In genomic region chr17:28948342-28948741, GRCh38 we compare ENCODE assay signal across 7 cellular contexts. TPM values are rescaled to one million over a fixed set of nuclear protein-coding genes. Genes with fewer than 3 reads are reported as not detected.
DNase-seq lines count a peak whose midpoint lies in the region; ATAC-seq and TF ChIP-seq lines count a peak whose summit lies in the region.

No MANE protein-coding gene starts in this region.

- no peak for TF ChIP-seq CTCF in mucosa of descending colon (IDR thresholded peaks at IDR 0.05)

- peaks cover 39% of the 10 kb centered on the region for H3K4me1 Mint-ChIP-seq in activated T-helper 2 cell treated with anti-CD3 and anti-CD28 coated beads, Interferon-gamma antibody, Interleukin-2, Interleukin-4, amounts not matched to agents 10 μg/mL and 5 μg/mL and 100 μg/mL, durations not matched to agents 14 hours and 24 hours and 36 hours (ENCODE audit: low read depth)
- peaks cover 54 to 55% of the 10 kb centered on the region in 2 donors for H3K4me1 Mint-ChIP-seq in immature natural killer cell

- H3K27me3 ChIP-seq in HUES48 (ENCODE audit: control insufficient read depth, insufficient read depth, low read length) (no peaks in the 10 kb centered on the region), subcutaneous abdominal adipose tissue (ENCODE audit: control insufficient read depth in 5 of 5, insufficient read depth in 4 of 5, low read length in 5 of 5) (no peaks in the 10 kb centered on the region)

- H3K4me3 Mint-ChIP-seq in activated T-helper 2 cell treated with anti-CD3 and anti-CD28 coated beads, Interferon-gamma antibody, Interleukin-2, Interleukin-4, amounts not matched to agents 10 μg/mL and 5 μg/mL and 100 μg/mL, durations not matched to agents 14 hours and 24 hours and 36 hours (ENCODE audit: low read depth), result peak overlapping the region; percentile 95
- peak overlapping the region; percentile 92 to 97 (median 93) for H3K4me3 Mint-ChIP-seq in immature natural killer cell

- H3K4me1 ChIP-seq in HUES48 (ENCODE audit: control insufficient read depth, insufficient read depth, low read length) (peaks cover 23% of the 10 kb centered on the region), subcutaneous abdominal adipose tissue (ENCODE audit: control insufficient read depth in 5 of 5, insufficient read depth in 5 of 5, low read length in 5 of 5) (peaks cover 4 to 69% (median 62%) of the 10 kb centered on the region in 5 donors), mucosa of descending colon (ENCODE audit: low read depth) (peaks cover 26% of the 10 kb centered on the region)

- H3K27ac Mint-ChIP-seq in activated T-helper 2 cell treated with anti-CD3 and anti-CD28 coated beads, Interferon-gamma antibody, Interleukin-2, Interleukin-4, amounts not matched to agents 10 μg/mL and 5 μg/mL and 100 μg/mL, durations not matched to agents 14 hours and 24 hours and 36 hours, result peak overlapping the region; percentile 66
- H3K27ac Mint-ChIP-seq in immature natural killer cell, result peak overlapping the region; percentile 95 to 99 (median 98)

- H3K4me3 ChIP-seq in HUES48 (ENCODE audit: low read depth, low read length), result peak overlapping the region; percentile 93
- H3K4me3 ChIP-seq in subcutaneous abdominal adipose tissue (ENCODE audit: low read depth in 1 of 5, low read length in 5 of 5), result peak overlapping the region; percentile 86 to 94 (median 92)
- no peak overlapping the region for H3K4me3 ChIP-seq in mucosa of descending colon

- no peak for ATAC-seq in mucosa of descending colon
- ATAC-seq in HG02852 (IDR thresholded peaks at IDR 0.05; ENCODE audit: unreplicated experiment), result no peak

- DNase-seq in activated T-helper 2 cell treated with anti-CD3 and anti-CD28 coated beads, Interferon-gamma antibody, Interleukin-2, Interleukin-4, amounts not matched to agents 10 μg/mL and 5 μg/mL and 100 μg/mL, durations not matched to agents 14 hours and 24 hours and 36 hours (ENCODE audit: low spot score), result no peak
- DNase-seq in immature natural killer cell (no peak), mucosa of descending colon (no peak), NCI-H1694 treated with DMSO at 0.1 percent for 48 hours (lab: John Stamatoyannopoulos, UW) (no peak)

- peak overlapping the region; percentile 93 for H3K27ac ChIP-seq in HUES48 (ENCODE audit: low read depth, low read length)
- peak overlapping the region; percentile 79 for H3K27ac ChIP-seq in subcutaneous abdominal adipose tissue (ENCODE audit: low read depth, low read length)

- H3K9ac ChIP-seq in HUES48 (ENCODE audit: low read depth, low read length) (peak overlapping the region; percentile 81), subcutaneous abdominal adipose tissue (ENCODE audit: low read length in 5 of 5) (peak overlapping the region; percentile 77 to 90 (median 88))

- intact Hi-C loops in activated T-helper 2 cell treated with anti-CD3 and anti-CD28 coated beads, Interferon-gamma antibody, Interleukin-2, Interleukin-4, amounts not matched to agents 10 μg/mL and 5 μg/mL and 100 μg/mL, durations not matched to agents 14 hours and 24 hours and 36 hours (cut with micrococcal nuclease), result loop anchor here (2.0 kb wide), 1 partner anchor 46 kb away; the partner anchor contains the start of gene DHRS13
- intact Hi-C loops in mucosa of descending colon (cut with DNase I, micrococcal nuclease), result no loop called here

- H3K9me3 Mint-ChIP-seq in activated T-helper 2 cell treated with anti-CD3 and anti-CD28 coated beads, Interferon-gamma antibody, Interleukin-2, Interleukin-4, amounts not matched to agents 10 μg/mL and 5 μg/mL and 100 μg/mL, durations not matched to agents 14 hours and 24 hours and 36 hours, result no peaks in the 10 kb centered on the region
- no peaks in the 10 kb centered on the region for H3K9me3 Mint-ChIP-seq in immature natural killer cell

- peaks cover 60% of the 10 kb centered on the region for H3K36me3 Mint-ChIP-seq in activated T-helper 2 cell treated with anti-CD3 and anti-CD28 coated beads, Interferon-gamma antibody, Interleukin-2, Interleukin-4, amounts not matched to agents 10 μg/mL and 5 μg/mL and 100 μg/mL, durations not matched to agents 14 hours and 24 hours and 36 hours (ENCODE audit: low read depth)
- H3K36me3 Mint-ChIP-seq in immature natural killer cell, result no peaks in the 10 kb centered on the region

- no peaks in the 10 kb centered on the region for H3K27me3 Mint-ChIP-seq in activated T-helper 2 cell treated with anti-CD3 and anti-CD28 coated beads, Interferon-gamma antibody, Interleukin-2, Interleukin-4, amounts not matched to agents 10 μg/mL and 5 μg/mL and 100 μg/mL, durations not matched to agents 14 hours and 24 hours and 36 hours (ENCODE audit: low read depth)
- peaks cover 7 to 17% (median 10%) of the 10 kb centered on the region in 3 donors for H3K27me3 Mint-ChIP-seq in immature natural killer cell (ENCODE audit: low read depth in 3 of 3)

- H3K9me3 ChIP-seq in HUES48 (ENCODE audit: control insufficient read depth, insufficient read depth, low read length), result no peaks in the 10 kb centered on the region
- no peaks in the 10 kb centered on the region for H3K9me3 ChIP-seq in subcutaneous abdominal adipose tissue (ENCODE audit: control insufficient read depth in 5 of 5, low read length in 5 of 5)
- no peaks in the 10 kb centered on the region for H3K9me3 ChIP-seq in mucosa of descending colon

- H3K36me3 ChIP-seq in HUES48 (ENCODE audit: control insufficient read depth, insufficient read depth, low read length) (peaks cover 46% of the 10 kb centered on the region), subcutaneous abdominal adipose tissue (ENCODE audit: control insufficient read depth in 5 of 5, insufficient read depth in 5 of 5, low read length in 5 of 5) (peaks cover 0 to 3% (median 0%) of the 10 kb centered on the region in 5 donors), mucosa of descending colon (ENCODE audit: low read depth) (no peaks in the 10 kb centered on the region)

RNA-seq across cellular contexts. Expression of gene PHF12, which starts 3.0 kb away (rescaled TPM):
- total RNA-seq in activated T-helper 2 cell treated with anti-CD3 and anti-CD28 coated beads, Interferon-gamma antibody, Interleukin-2, Interleukin-4, amounts not matched to agents 10 μg/mL and 5 μg/mL and 100 μg/mL, durations not matched to agents 14 hours and 24 hours and 36 hours, result 59.5 and 62.1 TPM in 2 replicates
- 10 to 100 TPM in 1 of 3 donors, 1 to 10 TPM in 2; 1.2 to 15.3 (median 3.9) TPM for polyA plus RNA-seq in immature natural killer cell
- 10 to 100 TPM; 35.9 to 59.7 (median 39.2) TPM for total RNA-seq in mucosa of descending colon

RNA-seq across cellular contexts. Expression of gene DHRS13, which starts 45.5 kb away (rescaled TPM):
- 30.6 and 32.9 TPM in 2 replicates for total RNA-seq in activated T-helper 2 cell treated with anti-CD3 and anti-CD28 coated beads, Interferon-gamma antibody, Interleukin-2, Interleukin-4, amounts not matched to agents 10 μg/mL and 5 μg/mL and 100 μg/mL, durations not matched to agents 14 hours and 24 hours and 36 hours
- polyA plus RNA-seq in immature natural killer cell, result 10 to 100 TPM; 21.4 to 27.4 (median 22.2) TPM
- total RNA-seq in mucosa of descending colon, result 10 to 100 TPM in 1 of 3 donors, 1 to 10 TPM in 2; 7.1 to 10.1 (median 7.3) TPM

RNA-seq across cellular contexts. Expression of gene FLOT2, which starts 50.8 kb away (rescaled TPM):
- 136 and 143 TPM in 2 replicates for total RNA-seq in activated T-helper 2 cell treated with anti-CD3 and anti-CD28 coated beads, Interferon-gamma antibody, Interleukin-2, Interleukin-4, amounts not matched to agents 10 μg/mL and 5 μg/mL and 100 μg/mL, durations not matched to agents 14 hours and 24 hours and 36 hours
- polyA plus RNA-seq in immature natural killer cell, result 100 to 1,000 TPM; 275 to 360 (median 296) TPM
- total RNA-seq in mucosa of descending colon, result 10 to 100 TPM; 87.9 to 98.0 (median 89.8) TPM

RNA-seq across cellular contexts. Expression of gene SEZ6, which starts 57.5 kb away (rescaled TPM):
- total RNA-seq in activated T-helper 2 cell treated with anti-CD3 and anti-CD28 coated beads, Interferon-gamma antibody, Interleukin-2, Interleukin-4, amounts not matched to agents 10 μg/mL and 5 μg/mL and 100 μg/mL, durations not matched to agents 14 hours and 24 hours and 36 hours, result not detected in 2 replicates
- polyA plus RNA-seq in immature natural killer cell, result 1 to 10 TPM in 1 of 3 donors, under 1 TPM in 2; 0.71 to 3.8 (median 0.86) TPM
- total RNA-seq in mucosa of descending colon, result 1 to 10 TPM in 1 of 3 donors, under 1 TPM in 1, not detected in 1; 0.31 to 1.0 TPM
